15 cellular contexts compared by ENCODE assay signal in the genomic region with DNA sequence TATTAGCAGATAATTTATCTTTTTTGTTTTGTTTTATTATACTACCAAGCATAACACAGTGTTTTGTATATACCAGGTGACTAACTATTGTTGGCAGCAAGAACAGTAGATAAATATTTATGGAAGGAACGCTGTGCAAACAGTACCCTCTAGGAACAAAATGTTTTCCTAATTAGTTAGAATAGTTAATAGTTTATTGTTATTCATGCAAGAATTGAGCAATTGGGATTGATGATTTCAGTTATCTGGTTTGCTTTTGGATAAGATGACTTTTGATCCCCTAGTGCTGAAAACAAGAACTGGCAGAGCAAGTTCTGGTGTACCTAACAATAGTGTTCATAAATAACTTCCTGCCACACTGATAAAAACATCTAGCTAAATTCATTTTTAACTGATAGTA.
DNase-seq lines count a peak whose midpoint lies in the region; ATAC-seq, FAIRE-seq and TF ChIP-seq lines count a peak whose summit lies in the region.
"Had no signal": no experiment of that assay in that cellular context is flagged by ENCODE, and none has a peak within 500 bp of the region (broad histone marks: within the 10 kb centered on the region; RNA-seq: fewer than 3 reads in every experiment).

No MANE protein-coding gene starts in this region.

- no peaks in the 10 kb centered on the region for H4K20me1 ChIP-seq in IMR-90 (ENCODE audit: insufficient read depth, low read length)

- H2AFZ ChIP-seq in IMR-90 (replicated peaks; ENCODE audit: low read length, poor library complexity), result no peak overlapping the region

- H3K36me3 ChIP-seq in IMR-90 (ENCODE audit: control insufficient read depth, insufficient read depth, low read length) (no peaks in the 10 kb centered on the region), bronchial epithelial cell (ENCODE audit: control insufficient read depth, insufficient read depth, low read length) (no peaks in the 10 kb centered on the region), right lobe of liver (no peaks in the 10 kb centered on the region)
- H3K36me3 ChIP-seq: BE2C, brain microvascular endothelial cell, heart left ventricle, suprapubic skin had no signal

- TF ChIP-seq POLR2A in IMR-90 (IDR thresholded peaks at IDR 0.05; ENCODE audit: low read depth, low read length) (no peak), right lobe of liver (IDR thresholded peaks at IDR 0.05) (no peak), H54 (IDR thresholded peaks at IDR 0.05; ENCODE audit: low read depth, low read length) (no peak)

- no peak for TF ChIP-seq RAD21 in IMR-90 (IDR thresholded peaks at IDR 0.05; ENCODE audit: low read length)

- ATAC-seq in IMR-90 (ENCODE audit: low read depth), result no peak
- ATAC-seq in right lobe of liver, result peak; percentile 18 to 65 (median 60)
- no peak for ATAC-seq in HG03520 (IDR thresholded peaks at IDR 0.05; ENCODE audit: unreplicated experiment)
- ATAC-seq: heart left ventricle had no signal

- no peak overlapping the region for H3K14ac ChIP-seq in IMR-90 (replicated peaks; ENCODE audit: low read depth, low read length)

- WGBS in IMR-90 (ENCODE audit: extremely low coverage in 2 of 2, insufficient read length in 1 of 2), 2 experiments, result no CpG with 5 or more reads among the region's 1 CpG
- 31% methylated on average over 1 of the region's 1 CpG for WGBS in right lobe of liver (ENCODE audit: insufficient coverage, low coverage, low lambda C conversion rate, missing lambda C conversion rate)

- H4K5ac ChIP-seq in IMR-90 (ENCODE audit: low read depth, low read length), result no peak overlapping the region

- H3K27me3 ChIP-seq in IMR-90 (ENCODE audit: control insufficient read depth, insufficient read depth, low read length), result no peaks in the 10 kb centered on the region
- H3K27me3 ChIP-seq in bronchial epithelial cell (ENCODE audit: control insufficient read depth, insufficient read depth, low read length), result no peaks in the 10 kb centered on the region
- H3K27me3 ChIP-seq in right lobe of liver, result no peaks in the 10 kb centered on the region
- H3K27me3 ChIP-seq: BE2C, brain microvascular endothelial cell, heart left ventricle, suprapubic skin had no signal

- H4K91ac ChIP-seq in IMR-90 (ENCODE audit: insufficient read depth, low read depth, low read length), result no peak overlapping the region

- no peak overlapping the region for H3K18ac ChIP-seq in IMR-90 (ENCODE audit: low read depth, low read length)

- no peak overlapping the region for H3K56ac ChIP-seq in IMR-90 (ENCODE audit: extremely low read depth, insufficient read depth, low read length)

- no peak overlapping the region for H2BK20ac ChIP-seq in IMR-90 (ENCODE audit: low read depth, low read length)

- H2AK5ac ChIP-seq in IMR-90 (ENCODE audit: low read depth, low read length), result no peak overlapping the region

- H3K9ac ChIP-seq in IMR-90 (ENCODE audit: low read depth, low read length), result no peak overlapping the region
- H3K9ac ChIP-seq: SK-N-SH had no signal

- CTCF ChIA-PET in IMR-90 (lab: Yijun Ruan, JAX), result interaction anchor here (0.6 to 2.8 kb wide), 5 partner anchors 69 to 991 kb away, joined by 3 to 15 read pairs (median 3); no protein-coding TSS in a partner anchor

- H4K8ac ChIP-seq in IMR-90 (ENCODE audit: low read depth in 2 of 2, low read length in 2 of 2), result no peak overlapping the region

- no peak overlapping the region; the same call in 2 of the 3 replicates for H2BK15ac ChIP-seq in IMR-90 (ENCODE audit: low read depth, low read length)

- no peak for FAIRE-seq in bronchial epithelial cell (lab: Jason Lieb, UNC)
- no peak for FAIRE-seq in H54 (lab: Jason Lieb, UNC)
- FAIRE-seq: endometrium had no signal

- H3K9me1 ChIP-seq in IMR-90 (ENCODE audit: insufficient read depth, low read length), result no peaks in the 10 kb centered on the region

- TF ChIP-seq CTCF in C4-2B (conservative IDR thresholded peaks at IDR 0.05) (peak; percentile 27; the same call in 1 of the 2 replicates), IMR-90 (conservative IDR thresholded peaks at IDR 0.05; ENCODE audit: low read depth, low read length) (no peak), bronchial epithelial cell (IDR thresholded peaks at IDR 0.05; ENCODE audit: insufficient read depth, low read length, severe bottlenecking) (peak; percentile 29), right lobe of liver (IDR thresholded peaks at IDR 0.05) (peak; percentile 18 to 61 (median 23)), coronary artery (IDR thresholded peaks at IDR 0.05) (no peak)

- no TSS peak for BruUV-seq in IMR-90 (replicated peaks; lab: Mats Ljungman, UMichigan)

- H2AK9ac ChIP-seq in IMR-90 (replicated peaks; ENCODE audit: low read depth, low read length, poor library complexity), result no peak overlapping the region

- H3K27ac ChIP-seq in C4-2B, result no peak overlapping the region
- no peak overlapping the region for H3K27ac ChIP-seq in IMR-90 (ENCODE audit: insufficient read depth, low read length)
- H3K27ac ChIP-seq in right lobe of liver, result peak overlapping the region in 1 of 3 donors; percentile 25
- H3K27ac ChIP-seq in coronary artery, result no peak overlapping the region
- H3K27ac ChIP-seq: brain microvascular endothelial cell, heart left ventricle, HL-60, suprapubic skin had no signal

- peak; percentile 32 for DNase-seq in IMR-90
- peak; percentile 70 for DNase-seq in bronchial epithelial cell (ENCODE audit: low read depth)
- no peak for DNase-seq in right lobe of liver
- DNase-seq in SW 1271 (lab: John Stamatoyannopoulos, UW), result no peak
- no peak for DNase-seq in coronary artery (ENCODE audit: low spot score)
- DNase-seq in H54 (ENCODE audit: insufficient read length, low spot score), result no peak
- DNase-seq: BE2C, brain microvascular endothelial cell, heart left ventricle, SK-N-SH had no signal

- in situ Hi-C loops in IMR-90 (cut with MboI; ENCODE audit: low sequenced_read_pairs), result no loop called here

- H3K4me2 ChIP-seq in IMR-90 (ENCODE audit: low read depth, low read length), result no peak overlapping the region
- H3K4me2 ChIP-seq: SK-N-SH had no signal

- no peak overlapping the region for H3K23ac ChIP-seq in IMR-90 (ENCODE audit: low read depth, low read length)

- dilution Hi-C loops in IMR-90 (cut with HindIII; ENCODE audit: low sequenced_read_pairs, unreplicated experiment), result no loop called here

- H3K4me3 ChIP-seq in IMR-90 (ENCODE audit: insufficient read depth, low read depth, low read length), result no peak overlapping the region
- H3K4me3 ChIP-seq in bronchial epithelial cell (ENCODE audit: low read depth, low read length), result no peak overlapping the region
- no peak overlapping the region for H3K4me3 ChIP-seq in right lobe of liver
- H3K4me3 ChIP-seq in coronary artery, result no peak overlapping the region
- H3K4me3 ChIP-seq: heart left ventricle, suprapubic skin had no signal

- no peak overlapping the region for H2BK120ac ChIP-seq in IMR-90 (ENCODE audit: low read depth, low read length)

- intact Hi-C loops in IMR-90 (cut with micrococcal nuclease), result no loop called here
- intact Hi-C loops in right lobe of liver (cut with DNase I), result loop anchor here in 1 of 2 donors (10.0 kb wide), 1 partner anchor 221 kb away; no protein-coding TSS in a partner anchor

- POLR2A ChIA-PET in IMR-90 (lab: Charles Lee; ENCODE audit: unreplicated experiment), result no interaction called here

- H3K79me1 ChIP-seq in IMR-90 (ENCODE audit: low read depth in 1 of 2, low read length in 2 of 2), result no peaks in the 10 kb centered on the region

- H3K9me3 ChIP-seq in IMR-90 (ENCODE audit: control insufficient read depth, insufficient read depth, low read length) (no peaks in the 10 kb centered on the region), right lobe of liver (no peaks in the 10 kb centered on the region)
- H3K9me3 ChIP-seq: BE2C, heart left ventricle, SK-N-SH, suprapubic skin had no signal

- no peak overlapping the region for H2BK5ac ChIP-seq in IMR-90 (ENCODE audit: low read depth, low read length, poor library complexity, severe bottlenecking)

- H3K4ac ChIP-seq in IMR-90 (ENCODE audit: low read depth, low read length), result no peak overlapping the region

- peaks cover 5% of the 10 kb centered on the region for H3K4me1 ChIP-seq in IMR-90 (ENCODE audit: control insufficient read depth, insufficient read depth, low read length)
- peaks cover 0 to 12% (median 0%) of the 10 kb centered on the region in 4 donors for H3K4me1 ChIP-seq in right lobe of liver
- H3K4me1 ChIP-seq: BE2C had no signal

TF ChIP-seq in IMR-90, 13 proteins besides CTCF, POLR2A, EP300 and RAD21:
- TF ChIP-seq CEBPB (IDR thresholded peaks at IDR 0.05; ENCODE audit: low read depth, low read length) (0 out of 2 replicates have a peak, but pooled peaks have one; percentile 21), RCOR1 (IDR thresholded peaks at IDR 0.05; ENCODE audit: insufficient replicate concordance, low read length) (no peak)
TF ChIP-seq in IMR-90: peak in this region for 1.

Comparison
In these comparisons a context has a peak if more than half of its experiments do, and no peak if none do; other contexts are left out.
1. CTCF ChIP-seq: peak in C4-2B (single experiment), bronchial epithelial cell (single experiment) and right lobe of liver (4 of 4); none in IMR-90 (single experiment) and coronary artery (single experiment).
2. ATAC-seq: peak in right lobe of liver (4 of 4); none in IMR-90 (single experiment) and HG03520 (single experiment).
3. DNase-seq: peak in IMR-90 (single experiment) and bronchial epithelial cell (single experiment); none in right lobe of liver (0 of 3), SW 1271 (0 of 2), coronary artery (single experiment) and H54 (single experiment).